Comparison of ENCODE assay signal across 24 cellular contexts in the genomic region with DNA sequence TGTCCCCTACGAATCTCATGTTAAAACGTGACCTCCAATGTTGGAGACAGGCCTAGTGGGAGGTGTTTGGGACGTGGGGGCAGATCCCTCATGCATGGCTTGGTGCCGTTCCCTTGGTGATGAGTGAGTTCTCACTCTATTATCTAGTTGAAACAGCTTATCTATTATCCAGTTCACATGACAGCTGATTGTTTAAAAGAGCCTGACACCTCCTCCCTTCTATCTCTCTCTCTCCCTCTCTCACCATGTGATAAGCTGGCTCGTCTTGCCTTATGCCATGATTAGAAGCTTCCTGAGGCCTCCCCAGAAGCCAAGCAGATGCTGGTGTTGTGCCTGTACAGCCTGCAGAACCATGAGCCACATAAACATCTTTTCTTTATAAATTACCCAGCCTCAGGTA. TPM values are rescaled to one million over a fixed set of nuclear protein-coding genes. Genes with fewer than 3 reads are reported as not detected.
DNase-seq lines count a peak whose midpoint lies in the region; ATAC-seq, FAIRE-seq and TF ChIP-seq lines count a peak whose summit lies in the region.
"Had no signal": no experiment of that assay in that cellular context is flagged by ENCODE, and none has a peak within 500 bp of the region (broad histone marks: within the 10 kb centered on the region; RNA-seq: fewer than 3 reads in every experiment).

No MANE protein-coding gene starts in this region.

- no peak overlapping the region for H3K27ac Mint-ChIP-seq in activated CD4-positive, alpha-beta T cell treated with anti-CD3 and anti-CD28 coated beads, Interleukin-2, amount 10 ng/mL, durations not matched to agents 24 days and 14 days
- H3K27ac Mint-ChIP-seq: B cell; CD4-positive, alpha-beta T cell; CD8-positive, alpha-beta T cell had no signal

- POLR2A ChIA-PET in K562 (lab: Yijun Ruan, JAX), result interaction anchor here (0.6 to 2.6 kb wide), 4 partner anchors 9 to 44 kb away, joined by 3 to 10 read pairs (median 4); no protein-coding TSS in a partner anchor

- no peaks in the 10 kb centered on the region for H4K20me1 ChIP-seq in K562 (replicated peaks; ENCODE audit: control insufficient read depth, insufficient read depth, low read length)
- H4K20me1 ChIP-seq: BLaER1 treated with 17β-estradiol and CSF1 and Interleukin-3, amounts not matched to agents 10 nM and 100 nM had no signal

- H2BK5ac ChIP-seq in mesendoderm (ENCODE audit: low read length), result no peak overlapping the region

- no peaks in the 10 kb centered on the region for H3K36me3 Mint-ChIP-seq in activated CD4-positive, alpha-beta T cell treated with anti-CD3 and anti-CD28 coated beads, Interleukin-2, amount 10 ng/mL, durations not matched to agents 24 days and 14 days (ENCODE audit: low read depth)
- H3K36me3 Mint-ChIP-seq: CD8-positive, alpha-beta T cell had no signal

- H3K4ac ChIP-seq in mesendoderm (ENCODE audit: low read depth, low read length), result no peak overlapping the region

- no peak overlapping the region for H3K4me2 ChIP-seq in K562 (ENCODE audit: insufficient read depth, low read length)
- H3K4me2 ChIP-seq in mesendoderm (ENCODE audit: low read length), result no peak overlapping the region
- H3K4me2 ChIP-seq: A549; BLaER1 treated with 17β-estradiol and CSF1 and Interleukin-3, amounts not matched to agents 10 nM and 100 nM had no signal

- H3K4me3 ChIP-seq in right cardiac atrium (ENCODE audit: low read length), result no peak overlapping the region
- no peak overlapping the region for H3K4me3 ChIP-seq in left ventricle myocardium inferior
- H3K4me3 ChIP-seq in K562, result no peak overlapping the region
- H3K4me3 ChIP-seq in mesendoderm (ENCODE audit: low read length), result no peak overlapping the region
- no peak overlapping the region for H3K4me3 ChIP-seq in gastroesophageal sphincter
- H3K4me3 ChIP-seq: A549; BLaER1 treated with 17β-estradiol and CSF1 and Interleukin-3, amounts not matched to agents 10 nM and 100 nM had no signal

- no peak for TF ChIP-seq RAD21 in K562 (CRISPR knock-in tag; conservative IDR thresholded peaks at IDR 0.05 in 1 of 2, IDR thresholded peaks at IDR 0.05 in 1 of 2)

- no peak for TF ChIP-seq CTCF in left ventricle myocardium inferior (IDR thresholded peaks at IDR 0.05; ENCODE audit: borderline replicate concordance)
- TF ChIP-seq CTCF in K562 (IDR thresholded peaks at IDR 0.05 in 2 of 3, conservative IDR thresholded peaks at IDR 0.05 in 1 of 3; ENCODE audit: insufficient read depth in 2 of 3, low read depth in 1 of 3, low read length in 3 of 3), result no peak
- TF ChIP-seq CTCF in gastroesophageal sphincter (IDR thresholded peaks at IDR 0.05), result no peak

- in situ Hi-C loops in K562 (cut with MboI), result no loop called here

- intact Hi-C loops in activated CD4-positive, alpha-beta T cell treated with anti-CD3 and anti-CD28 coated beads, Interleukin-2, amount 10 ng/mL, durations not matched to agents 24 days and 14 days (cut with micrococcal nuclease), result no loop called here
- intact Hi-C loops in right cardiac atrium (cut with DNase I), result no loop called here
- intact Hi-C loops in left ventricle myocardium inferior (cut with micrococcal nuclease), result no loop called here
- intact Hi-C loops in K562 (cut with micrococcal nuclease), result no loop called here

- peaks cover 9% of the 10 kb centered on the region for H3K9me3 Mint-ChIP-seq in activated CD4-positive, alpha-beta T cell treated with anti-CD3 and anti-CD28 coated beads, Interleukin-2, amount 10 ng/mL, durations not matched to agents 24 days and 14 days
- H3K9me3 Mint-ChIP-seq: CD4-positive, alpha-beta T cell; CD8-positive, alpha-beta T cell had no signal

- TF ChIP-seq POLR2A in K562 (conservative IDR thresholded peaks at IDR 0.05), result no peak
- TF ChIP-seq POLR2A in gastroesophageal sphincter (IDR thresholded peaks at IDR 0.05), result no peak

- no peak overlapping the region for H2BK15ac ChIP-seq in mesendoderm (replicated peaks; ENCODE audit: low read depth)

- no peak overlapping the region for H3K18ac ChIP-seq in mesendoderm (ENCODE audit: low read length)

- H3K27me3 Mint-ChIP-seq in activated CD4-positive, alpha-beta T cell treated with anti-CD3 and anti-CD28 coated beads, Interleukin-2, amount 10 ng/mL, durations not matched to agents 24 days and 14 days, result peaks cover 26% of the 10 kb centered on the region

- H3K27me3 ChIP-seq in right cardiac atrium (ENCODE audit: control insufficient read depth, insufficient read depth), result no peaks in the 10 kb centered on the region
- no peaks in the 10 kb centered on the region for H3K27me3 ChIP-seq in left ventricle myocardium inferior (ENCODE audit: low read depth)
- H3K27me3 ChIP-seq in K562 (ENCODE audit: control insufficient read depth in 2 of 2, insufficient read depth in 2 of 2, low read length in 2 of 2), result no peaks in the 10 kb centered on the region
- H3K27me3 ChIP-seq in mesendoderm (ENCODE audit: insufficient read depth, low read length, poor library complexity), result no peaks in the 10 kb centered on the region
- H3K27me3 ChIP-seq in gastroesophageal sphincter, result peaks cover 7% of the 10 kb centered on the region
- H3K27me3 ChIP-seq: BLaER1 treated with 17β-estradiol and CSF1 and Interleukin-3, amounts not matched to agents 10 nM and 100 nM had no signal

- DNase-seq in activated CD4-positive, alpha-beta T cell treated with anti-CD3 and anti-CD28 coated beads, Interleukin-2, amount 10 ng/mL, durations not matched to agents 24 days and 14 days, result peak; percentile 18
- no peak for DNase-seq in activated CD4-positive, alpha-beta T cell treated with anti-CD3 and anti-CD28 coated beads for 4 hours
- no peak for DNase-seq in right cardiac atrium
- no peak for DNase-seq in left ventricle myocardium inferior
- DNase-seq in K562 (ENCODE audit: extremely low read depth in 1 of 4, low spot score in 3 of 4), result peak in 1 of 4 experiments; percentile 38
- peak; percentile 81 for DNase-seq in mesendoderm
- DNase-seq in inferior parietal cortex (ENCODE audit: extremely low spot score), result no peak
- DNase-seq: AML-193; Caco-2; Calu3; CD4-positive, alpha-beta T cell; CD8-positive, alpha-beta T cell; DMS79 treated with DMSO at 0.1 percent for 48 hours; GF-D8 had no signal

- H3K4me1 ChIP-seq in right cardiac atrium (ENCODE audit: control insufficient read depth, insufficient read depth, low read length) (no peaks in the 10 kb centered on the region), left ventricle myocardium inferior (no peaks in the 10 kb centered on the region), K562 (replicated peaks in 1 of 2; ENCODE audit: control insufficient read depth in 2 of 2, insufficient read depth in 2 of 2, low read length in 2 of 2) (peaks cover 0 to 3% of the 10 kb centered on the region in 2 experiments; a peak in 1 of 5 replicates), mesendoderm (ENCODE audit: control insufficient read depth, low read depth, low read length) (no peaks in the 10 kb centered on the region), gastroesophageal sphincter (no peaks in the 10 kb centered on the region)
- H3K4me1 ChIP-seq: A549 had no signal

- no peak overlapping the region for H4K5ac ChIP-seq in mesendoderm (ENCODE audit: low read length)

- TF ChIP-seq EP300 in K562 (IDR thresholded peaks at IDR 0.05; ENCODE audit: low read length) (no peak), gastroesophageal sphincter (IDR thresholded peaks at IDR 0.05) (no peak)

- H2AK5ac ChIP-seq in mesendoderm (ENCODE audit: low read length), result no peak overlapping the region

- 43% methylated on average over 5 of the region's 5 CpGs for WGBS in right cardiac atrium
- WGBS in K562 (ENCODE audit: insufficient coverage, low coverage, missing lambda C conversion rate), result 34% methylated on average over 5 of the region's 5 CpGs
- WGBS in mesendoderm (ENCODE audit: extremely low coverage, insufficient coverage, low lambda C conversion rate), result no CpG with 5 or more reads among the region's 5 CpGs
- 62 to 67% methylated on average over 3 to 5 of the region's 5 CpGs for WGBS in gastroesophageal sphincter (ENCODE audit: low coverage in 1 of 2), 2 donors

- H3K79me1 ChIP-seq in mesendoderm (ENCODE audit: low read length), result no peaks in the 10 kb centered on the region

- H3K27ac ChIP-seq in right cardiac atrium (ENCODE audit: low read length) (no peak overlapping the region), left ventricle myocardium inferior (replicated peaks) (no peak overlapping the region), K562 (ENCODE audit: extremely low read depth, low read depth, low read length) (no peak overlapping the region), mesendoderm (ENCODE audit: low read depth, low read length) (no peak overlapping the region), gastroesophageal sphincter (no peak overlapping the region)
- H3K27ac ChIP-seq: 22Rv1; A549; BLaER1 treated with 17β-estradiol and CSF1 and Interleukin-3, amounts not matched to agents 10 nM and 100 nM; C4-2B had no signal

- peak; percentile 38 to 53 for ATAC-seq in right cardiac atrium
- no peak for ATAC-seq in K562
- no peak for ATAC-seq in gastroesophageal sphincter
- ATAC-seq: A549; CD8-positive, alpha-beta T cell had no signal

- no peak overlapping the region for H3K4me3 Mint-ChIP-seq in activated CD4-positive, alpha-beta T cell treated with anti-CD3 and anti-CD28 coated beads, Interleukin-2, amount 10 ng/mL, durations not matched to agents 24 days and 14 days
- H3K4me3 Mint-ChIP-seq: B cell; CD4-positive, alpha-beta T cell; CD8-positive, alpha-beta T cell had no signal

- CTCF ChIA-PET in K562 (lab: Yijun Ruan, JAX; ENCODE audit: low intra/inter-chr PET ratio), result interaction anchor here (0.6 kb wide), 1 partner anchor 15 kb away, joined by 3 read pairs; no protein-coding TSS in a partner anchor

- no peak for FAIRE-seq in K562 (lab: Jason Lieb, UNC)
- FAIRE-seq: A549, D721Med, G401.6, GM12891, GM19239 had no signal

- H3K9ac ChIP-seq in K562 (ENCODE audit: insufficient read depth in 1 of 2, low read depth in 2 of 2, low read length in 2 of 2) (no peak overlapping the region), mesendoderm (ENCODE audit: low read length) (no peak overlapping the region)
- H3K9ac ChIP-seq: BLaER1 treated with 17β-estradiol and CSF1 and Interleukin-3, amounts not matched to agents 10 nM and 100 nM had no signal

- H4K8ac ChIP-seq in mesendoderm (ENCODE audit: low read depth, low read length), result no peak overlapping the region

- no peaks in the 10 kb centered on the region for H3K9me1 ChIP-seq in K562 (ENCODE audit: control insufficient read depth, insufficient read depth, low read length)

- H2BK120ac ChIP-seq in mesendoderm (ENCODE audit: low read depth, low read length), result no peak overlapping the region

- H3K9me3 ChIP-seq in right cardiac atrium (ENCODE audit: control insufficient read depth, low read length), result no peaks in the 10 kb centered on the region
- peaks cover 6% of the 10 kb centered on the region for H3K9me3 ChIP-seq in left ventricle myocardium inferior (replicated peaks)
- H3K9me3 ChIP-seq in K562 (replicated peaks; ENCODE audit: control insufficient read depth, insufficient read depth, low read depth, low read length), result peaks cover 21% of the 10 kb centered on the region
- no peaks in the 10 kb centered on the region for H3K9me3 ChIP-seq in gastroesophageal sphincter
- H3K9me3 ChIP-seq: A549, Caco-2 had no signal

- H3K56ac ChIP-seq in mesendoderm (ENCODE audit: low read length), result no peak overlapping the region

- no peak overlapping the region for H3K23ac ChIP-seq in mesendoderm (ENCODE audit: low read length)

- H2AFZ ChIP-seq in K562 (ENCODE audit: low read depth, low read length), result no peak overlapping the region

- peaks cover 5% of the 10 kb centered on the region for H3K4me1 Mint-ChIP-seq in activated CD4-positive, alpha-beta T cell treated with anti-CD3 and anti-CD28 coated beads, Interleukin-2, amount 10 ng/mL, durations not matched to agents 24 days and 14 days

- H3K79me2 ChIP-seq in K562 (ENCODE audit: control insufficient read depth, insufficient read depth, low read length), result no peaks in the 10 kb centered on the region
- no peaks in the 10 kb centered on the region for H3K79me2 ChIP-seq in mesendoderm (ENCODE audit: control insufficient read depth, insufficient read depth, low read length)

- BruUV-seq in K562 (replicated peaks; lab: Mats Ljungman, UMichigan), result no TSS peak

- H3K36me3 ChIP-seq in left ventricle myocardium inferior, result no peaks in the 10 kb centered on the region
- H3K36me3 ChIP-seq in K562 (ENCODE audit: control insufficient read depth, insufficient read depth, low read length), result no peaks in the 10 kb centered on the region
- no peaks in the 10 kb centered on the region for H3K36me3 ChIP-seq in mesendoderm (ENCODE audit: control insufficient read depth, insufficient read depth, low read length)
- no peaks in the 10 kb centered on the region for H3K36me3 ChIP-seq in gastroesophageal sphincter
- H3K36me3 ChIP-seq: BLaER1 treated with 17β-estradiol and CSF1 and Interleukin-3, amounts not matched to agents 10 nM and 100 nM had no signal

RNA-seq across cellular contexts. Expression of gene RIPK1, which starts 32.9 kb away (rescaled TPM):
- total RNA-seq in activated CD4-positive, alpha-beta T cell treated with anti-CD3 and anti-CD28 coated beads, Interleukin-2, amount 10 ng/mL, durations not matched to agents 24 days and 14 days, result 17.0 and 17.9 TPM in 2 replicates
- 10 to 100 TPM in 1 of 4 donors, 1 to 10 TPM in 3; 8.0 to 11.5 (median 8.6) TPM for total RNA-seq in right cardiac atrium
- polyA plus RNA-seq in right cardiac atrium, result 6.8 TPM
- 6.2 TPM for total RNA-seq in left ventricle myocardium inferior
- total RNA-seq in K562 (2011; cell fraction: chromatin; rRNA removed; ENCODE audit: low replicate concordance), result 21.4 and 26.8 TPM in 2 replicates
- total RNA-seq in K562 (2011; cell fraction: nucleolus; rRNA removed), result 10.3 and 11.1 TPM in 2 replicates
- total RNA-seq in K562 (2011; cell fraction: nucleoplasm; rRNA removed), result 12.0 and 12.4 TPM in 2 replicates
- 14.4 and 15.8 TPM in 2 replicates for total RNA-seq in K562 (2014; rRNA removed)
- 17.7 and 19.6 TPM in 2 replicates for total RNA-seq in K562 (2014; rRNA removed; fragmentation: Illumina TruSeq; extraction: Trizol)
- 20.9 and 23.2 TPM in 2 replicates for total RNA-seq in K562 (2015; rRNA removed; fragmentation: Illumina TruSeq; extraction: Trizol)
- 17.2 and 19.4 TPM in 2 replicates for total RNA-seq in K562 (2021)
- 15.9 and 23.2 TPM in 2 replicates for polyA plus RNA-seq in K562 (2011; rRNA removed)
- 11.5 and 12.3 TPM in 2 replicates for polyA plus RNA-seq in K562 (2011; cell fraction: cytosol; rRNA removed)
- polyA plus RNA-seq in K562 (2011; cell fraction: nucleus; rRNA removed), result 11.6 and 14.1 TPM in 2 replicates
- polyA plus RNA-seq in K562 (2012), result 17.4 and 19.0 TPM in 2 replicates
- polyA plus RNA-seq in K562 (2014; fragmentation: Illumina TruSeq; extraction: Trizol), result 21.7 and 24.9 TPM in 2 replicates
- 1 to 10 TPM; 3.8 to 4.5 TPM for polyA plus RNA-seq in K562 (2014; fragmentation: Nextera tagmentation; extraction: Ambion mirVana)
- polyA plus RNA-seq in K562 (2014; rRNA removed), result 14.5 and 16.9 TPM in 2 replicates
- 29.0 and 42.9 TPM in 2 replicates for polyA minus RNA-seq in K562 (2011; rRNA and poly(A)+ RNA removed)
- 10.7 and 18.6 TPM in 2 replicates for polyA minus RNA-seq in K562 (2011; cell fraction: cytosol; rRNA and poly(A)+ RNA removed)
- 4.7 and 6.1 TPM in 2 replicates for polyA minus RNA-seq in K562 (2011; cell fraction: nucleus; rRNA and poly(A)+ RNA removed)
- 18.8 TPM for polyA plus RNA-seq in mesendoderm (2013, experiment 1 of 2)
- polyA plus RNA-seq in mesendoderm (2013, experiment 2 of 2), result 19.8 TPM
- 10 to 100 TPM; 20.1 to 28.9 (median 25.7) TPM for total RNA-seq in gastroesophageal sphincter

RNA-seq across cellular contexts. Expression of gene NQO2, which starts 35.7 kb away (rescaled TPM):
- 29.1 and 34.0 TPM in 2 replicates for total RNA-seq in activated CD4-positive, alpha-beta T cell treated with anti-CD3 and anti-CD28 coated beads, Interleukin-2, amount 10 ng/mL, durations not matched to agents 24 days and 14 days
- total RNA-seq in right cardiac atrium (10 to 100 TPM; 38.1 to 60.6 (median 46.8) TPM), left ventricle myocardium inferior (51.1 TPM), K562 (2014; rRNA removed) (101 and 110 TPM in 2 replicates), K562 (2014; rRNA removed; fragmentation: Illumina TruSeq; extraction: Trizol) (106 and 108 TPM in 2 replicates), K562 (2015; rRNA removed; fragmentation: Illumina TruSeq; extraction: Trizol) (116 TPM in 2 replicates), K562 (2021) (136 and 139 TPM in 2 replicates), gastroesophageal sphincter (10 to 100 TPM; 15.8 to 32.8 (median 27.2) TPM)
- polyA plus RNA-seq in right cardiac atrium (71.0 TPM), K562 (2011; rRNA removed) (187 and 214 TPM in 2 replicates), K562 (2014; fragmentation: Illumina TruSeq; extraction: Trizol) (113 and 118 TPM in 2 replicates), K562 (2014; fragmentation: Nextera tagmentation; extraction: Ambion mirVana) (10 to 100 TPM; 54.6 to 70.1 TPM), K562 (2014; rRNA removed) (145 and 149 TPM in 2 replicates)
- 88.6 and 124 TPM in 2 replicates for total RNA-seq in K562 (2011; cell fraction: chromatin; rRNA removed; ENCODE audit: low replicate concordance)
- total RNA-seq in K562 (2011; cell fraction: nucleolus; rRNA removed), result 76.6 and 81.5 TPM in 2 replicates
- 59.8 and 71.4 TPM in 2 replicates for total RNA-seq in K562 (2011; cell fraction: nucleoplasm; rRNA removed)
- 201 and 211 TPM in 2 replicates for polyA plus RNA-seq in K562 (2011; cell fraction: cytosol; rRNA removed)
- 136 and 150 TPM in 2 replicates for polyA plus RNA-seq in K562 (2011; cell fraction: nucleus; rRNA removed)
- 121 and 287 TPM in 2 replicates for polyA plus RNA-seq in K562 (2012)
- polyA minus RNA-seq in K562 (2011; rRNA and poly(A)+ RNA removed), result 136 and 185 TPM in 2 replicates
- polyA minus RNA-seq in K562 (2011; cell fraction: cytosol; rRNA and poly(A)+ RNA removed), result 67.3 and 100 TPM in 2 replicates
- 20.6 and 27.7 TPM in 2 replicates for polyA minus RNA-seq in K562 (2011; cell fraction: nucleus; rRNA and poly(A)+ RNA removed)
- polyA plus RNA-seq in mesendoderm (2013, experiment 1 of 2), result 103 TPM
- polyA plus RNA-seq in mesendoderm (2013, experiment 2 of 2), result 109 TPM

Comparison
In these comparisons a context has a peak if more than half of its experiments do, and no peak if none do; other contexts are left out.
1. DNase-seq: peak in activated CD4-positive, alpha-beta T cell treated with anti-CD3 and anti-CD28 coated beads, Interleukin-2, amount 10 ng/mL, durations not matched to agents 24 days and 14 days (single experiment) and mesendoderm (single experiment); none in activated CD4-positive, alpha-beta T cell treated with anti-CD3 and anti-CD28 coated beads for 4 hours (0 of 2), right cardiac atrium (0 of 3), left ventricle myocardium inferior (single experiment) and inferior parietal cortex (single experiment).
2. ATAC-seq: peak in right cardiac atrium (2 of 2); none in K562 (single experiment) and gastroesophageal sphincter (single experiment).